Comparison of ENCODE assay signal across 23 cellular contexts in the genomic region with DNA sequence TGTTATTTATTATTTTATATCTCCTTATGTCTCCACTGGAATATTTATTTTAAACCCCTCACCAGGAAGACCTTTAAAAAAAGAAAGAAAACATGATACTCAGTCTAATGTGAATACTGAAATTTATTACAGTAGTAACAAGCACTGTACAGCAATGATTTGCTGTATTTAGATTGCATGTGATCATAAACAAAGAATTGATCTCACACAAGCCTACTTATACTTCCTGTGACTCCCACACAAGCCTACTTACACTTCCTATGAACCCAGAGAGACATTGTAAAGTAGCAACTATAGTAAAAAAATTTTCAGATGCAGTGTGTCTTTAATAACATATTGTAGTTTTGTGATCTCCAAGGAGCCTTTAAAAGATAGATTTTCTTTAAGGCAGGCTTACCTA.
"Had no signal": no experiment of that assay in that cellular context is flagged by ENCODE, and none has a peak within 500 bp of the region (broad histone marks: within the 10 kb centered on the region; RNA-seq: fewer than 3 reads in every experiment).

No MANE protein-coding gene starts in this region.

- H3K4me3 ChIP-seq: cardiac muscle cell, hepatocyte, left ventricle myocardium inferior, tibial nerve had no signal

- DNase-seq: activated CD4-positive, alpha-beta memory T cell treated with anti-CD3 and anti-CD28 coated beads, Interleukin-2, amount 10 ng/mL, durations not matched to agents 7 days and 5 days; activated CD4-positive, alpha-beta T cell treated with anti-CD3 and anti-CD28 coated beads, Interleukin-2, amount 10 ng/mL, durations not matched to agents 24 days and 14 days; activated gamma-delta T cell; activated naive CD4-positive, alpha-beta T cell treated with anti-CD3 and anti-CD28 coated beads, Interleukin-2, amount 50 U/mL, for 16 hours; activated naive CD8-positive, alpha-beta T cell treated with anti-CD3 and anti-CD28 coated beads, Interleukin-2, amount 50 U/mL, for 24 hours; effector CD4-positive, alpha-beta T cell; erythroblast; foreskin keratinocyte; glutamatergic neuron; immature natural killer cell; kidney glomerular epithelial cell; left ventricle myocardium inferior; right cardiac atrium; stimulated activated CD4-positive, alpha-beta T cell treated with anti-CD3 and anti-CD28 coated beads, Interleukin-4, amount 100 ng/mL, for 4 hours; stimulated activated naive CD8-positive, alpha-beta T cell treated with anti-CD3 and anti-CD28 coated beads, Interleukin-15, Interleukin-2, amounts not matched to agents 100 U/mL and 50 U/mL, for 24 hours had no signal

- H3K27ac ChIP-seq: cardiac muscle cell, foreskin keratinocyte, hepatocyte, left ventricle myocardium inferior, parathyroid adenoma, tibial nerve, VCaP had no signal

- H3K36me3 ChIP-seq: cardiac muscle cell, left ventricle myocardium inferior, tibial nerve had no signal

- H3K4me1 ChIP-seq: foreskin keratinocyte, left ventricle myocardium inferior, parathyroid adenoma, tibial nerve had no signal

- H3K9me3 ChIP-seq: left ventricle myocardium inferior, tibial nerve had no signal

- H3K9ac ChIP-seq: parathyroid adenoma had no signal

- ATAC-seq: activated CD4-positive, CD25-positive, alpha-beta regulatory T cell treated with anti-CD3 and anti-CD28 coated beads, Interleukin-2, amount 50 U/mL, for 24 hours; activated naive CD8-positive, alpha-beta T cell treated with anti-CD3 and anti-CD28 coated beads, Interleukin-2, amount 50 U/mL, for 24 hours; foreskin keratinocyte; natural killer cell treated with Interleukin-12 subunit alpha and Interleukin-12 subunit beta and Interleukin-15 and Interleukin-18, amount 100 ng/mL, for 72 hours; right cardiac atrium; stimulated activated naive CD8-positive, alpha-beta T cell treated with anti-CD3 and anti-CD28 coated beads, Interleukin-15, Interleukin-2, amounts not matched to agents 100 U/mL and 50 U/mL, for 24 hours had no signal

- FAIRE-seq: endometrium had no signal

- H3K27me3 ChIP-seq: cardiac muscle cell, foreskin keratinocyte, hepatocyte, tibial nerve had no signal

- H3K79me2 ChIP-seq: hepatocyte, parathyroid adenoma had no signal

- H3K4me2 ChIP-seq: hepatocyte had no signal

- H2AFZ ChIP-seq: hepatocyte, parathyroid adenoma had no signal
